8 cellular contexts compared by ENCODE assay signal in genomic region chr3:138377212-138377611, GRCh38. TPM values are rescaled to one million over a fixed set of nuclear protein-coding genes. Genes with fewer than 3 reads are reported as not detected.
"Had no signal": no experiment of that assay in that cellular context is flagged by ENCODE, and none has a peak within 500 bp of the region (broad histone marks: within the 10 kb centered on the region; RNA-seq: fewer than 3 reads in every experiment).

No MANE protein-coding gene starts in this region.

RNA-seq across cellular contexts. Expression of gene NME9, which starts 47.6 kb away (rescaled TPM):
- total RNA-seq: HepG2, HT1080, IMR-90, NCI-H460, PC-9, Peyer's patch, Right ventricle myocardium inferior, RPMI7951 had no signal
- polyA plus RNA-seq: HepG2, IMR-90 had no signal
